In genomic region chr4:5888706-5889696, GRCh38 we compare ENCODE assay signal across 11 cellular contexts. TPM values are rescaled to one million over a fixed set of nuclear protein-coding genes. Genes with fewer than 3 reads are reported as not detected.
DNase-seq lines count a peak whose midpoint lies in the region; ATAC-seq and TF ChIP-seq lines count a peak whose summit lies in the region.
"Had no signal": no experiment of that assay in that cellular context is flagged by ENCODE, and none has a peak within 500 bp of the region (broad histone marks: within the 10 kb centered on the region; RNA-seq: fewer than 3 reads in every experiment).

No MANE protein-coding gene starts in this region.

- TF ChIP-seq POLR2A in esophagus muscularis mucosa (IDR thresholded peaks at IDR 0.05; ENCODE audit: low read depth) = no peak
- TF ChIP-seq POLR2A in ovary (IDR thresholded peaks at IDR 0.05) = no peak

- H3K27me3 ChIP-seq in esophagus muscularis mucosa = peaks cover 6 to 97% (median 58%) of the 10 kb centered on the region in 4 donors
- peaks cover 5% of the 10 kb centered on the region for H3K27me3 ChIP-seq in ovary

- TF ChIP-seq EP300 in esophagus muscularis mucosa (IDR thresholded peaks at IDR 0.05) (no peak), ovary (IDR thresholded peaks at IDR 0.05) (no peak)

- H3K4me1 ChIP-seq in esophagus muscularis mucosa = peaks cover 21 to 63% (median 49%) of the 10 kb centered on the region in 4 donors
- H3K4me1 ChIP-seq in ovary (ENCODE audit: insufficient read depth) = peaks cover 4% of the 10 kb centered on the region

- H3K9me3 ChIP-seq in esophagus muscularis mucosa = no peaks in the 10 kb centered on the region
- H3K9me3 ChIP-seq in ovary = no peaks in the 10 kb centered on the region

- DNase-seq in NCI-H1092 treated with DMSO at 0.1 percent for 48 hours (lab: John Stamatoyannopoulos, UW) (peak; percentile 37), NCI-H1092 (lab: John Stamatoyannopoulos, UW) (no peak), NCI-H2196 (lab: John Stamatoyannopoulos, UW; ENCODE audit: unreplicated experiment) (peak; percentile 77), esophagus muscularis mucosa (ENCODE audit: extremely low spot score) (no peak), ovary (peak in 1 of 5 donors; percentile 30)
- DNase-seq in activated CD8-positive, alpha-beta memory T cell treated with anti-CD3 and anti-CD28 coated beads for 24 hours = no peak
- DNase-seq in activated CD4-positive, alpha-beta T cell treated with anti-CD3 and anti-CD28 coated beads, Interleukin-2, amount 50 U/mL, for 48 hours = no peak
- DNase-seq: DND-41; stimulated activated naive CD4-positive, alpha-beta T cell had no signal

- H3K27ac ChIP-seq in esophagus muscularis mucosa (replicated peaks in 1 of 4) (no peak overlapping the region), ovary (no peak overlapping the region)
- H3K27ac ChIP-seq: epithelial cell of prostate had no signal

- H3K36me3 ChIP-seq in esophagus muscularis mucosa = no peaks in the 10 kb centered on the region
- H3K36me3 ChIP-seq in ovary = no peaks in the 10 kb centered on the region

- TF ChIP-seq CTCF in esophagus muscularis mucosa (IDR thresholded peaks at IDR 0.05) (no peak), ovary (IDR thresholded peaks at IDR 0.05) (no peak)

- 22% methylated on average over 10 of the region's 28 CpGs for WGBS in esophagus muscularis mucosa
- 5% methylated on average over 25 to 28 of the region's 28 CpGs for WGBS in ovary, 3 donors

- intact Hi-C loops in esophagus muscularis mucosa (cut with DNase I) (no loop called here), ovary (cut with DNase I) (no loop called here)

- H3K4me3 ChIP-seq in esophagus muscularis mucosa (peak overlapping the region; percentile 52 to 61 (median 54)), ovary (peak overlapping the region; percentile 50)

- ATAC-seq in HG02678 (IDR thresholded peaks at IDR 0.05; ENCODE audit: unreplicated experiment) = no peak

RNA-seq across cellular contexts. Expression of gene CRMP1, which starts 3.9 kb away (rescaled TPM):
- total RNA-seq in esophagus muscularis mucosa (1 to 10 TPM; 1.2 to 4.0 (median 2.3) TPM), ovary (1 to 10 TPM; 1.2 to 5.5 (median 4.2) TPM)
- polyA plus RNA-seq in ovary = 1 to 10 TPM; 3.6 to 4.9 TPM

Comparison
In these comparisons a context has a peak if more than half of its experiments do, and no peak if none do; other contexts are left out.
1. DNase-seq: peak in NCI-H1092 treated with DMSO at 0.1 percent for 48 hours (single experiment) and NCI-H2196 (single experiment); none in NCI-H1092 (single experiment), esophagus muscularis mucosa (single experiment), activated CD8-positive, alpha-beta memory T cell treated with anti-CD3 and anti-CD28 coated beads for 24 hours (single experiment) and activated CD4-positive, alpha-beta T cell treated with anti-CD3 and anti-CD28 coated beads, Interleukin-2, amount 50 U/mL, for 48 hours (0 of 2).